28 cellular contexts compared by ENCODE assay signal in the genomic region with DNA sequence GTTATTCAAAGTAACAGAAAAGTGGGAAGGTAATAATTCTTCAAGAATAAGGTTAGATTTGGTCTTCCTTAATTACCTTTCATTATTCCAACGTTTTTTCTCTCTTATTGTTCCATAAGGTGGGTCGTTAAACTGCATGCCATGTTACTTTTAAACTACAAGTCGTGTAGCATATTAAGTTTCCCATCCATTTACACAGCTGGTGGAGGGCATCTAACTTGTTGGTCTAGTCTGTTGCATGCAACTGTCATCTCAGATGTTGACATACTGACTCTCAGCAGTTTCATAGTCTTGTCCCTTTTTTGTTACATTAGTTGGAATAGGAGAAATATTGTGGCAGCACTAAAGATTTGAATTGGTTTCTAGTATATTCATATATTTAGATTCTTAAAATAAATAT. TPM values are rescaled to one million over a fixed set of nuclear protein-coding genes. Genes with fewer than 3 reads are reported as not detected.
A peak's percentile ranks its signal among the peaks of the same experiment; 100 is the strongest.
DNase-seq lines count a peak whose midpoint lies in the region; ATAC-seq, FAIRE-seq and TF ChIP-seq lines count a peak whose summit lies in the region.
"Had no signal": no experiment of that assay in that cellular context is flagged by ENCODE, and none has a peak within 500 bp of the region (broad histone marks: within the 10 kb centered on the region; RNA-seq: fewer than 3 reads in every experiment).

No MANE protein-coding gene starts in this region.

- no peak for TF ChIP-seq EP300 in GM12878 (IDR thresholded peaks at IDR 0.05; ENCODE audit: borderline replicate concordance in 1 of 2, control insufficient read depth in 1 of 2, low read depth in 2 of 2, low read length in 2 of 2)
- TF ChIP-seq EP300 in tibial nerve (IDR thresholded peaks at IDR 0.05): no peak

- H3K9ac ChIP-seq in GM12878 (ENCODE audit: control insufficient read depth, insufficient read depth, low read length): no peak overlapping the region

- TF ChIP-seq POLR2A in GM12878 (IDR thresholded peaks at IDR 0.05; ENCODE audit: low read depth, low read length) (no peak), tibial nerve (IDR thresholded peaks at IDR 0.05) (no peak)

- SMC1A ChIA-PET in GM12878 (lab: Charles Lee; ENCODE audit: uncharacterized antibody, unreplicated experiment): no interaction called here

- FAIRE-seq in GM12878 (lab: Jason Lieb, UNC): no peak
- FAIRE-seq: GM12891, GM19239, H54, HepG2, RCC 7860 had no signal

- H3K9me3 Mint-ChIP-seq in natural killer cell treated with Interleukin-12 subunit alpha and Interleukin-12 subunit beta and Interleukin-15 and Interleukin-18, amount 100 ng/mL, for 72 hours: no peaks in the 10 kb centered on the region

- H3K4me1 ChIP-seq in GM12878 (ENCODE audit: control insufficient read depth, insufficient read depth, low read length): no peaks in the 10 kb centered on the region
- no peaks in the 10 kb centered on the region for H3K4me1 ChIP-seq in tibial nerve

- H3K9me3 ChIP-seq in GM12878 (replicated peaks; ENCODE audit: control insufficient read depth, insufficient read depth, low read length) (no peaks in the 10 kb centered on the region), tibial nerve (no peaks in the 10 kb centered on the region)

- in situ Hi-C loops in GM12878 (cut with MboI): no loop called here

- H2AFZ ChIP-seq in GM12878 (ENCODE audit: control insufficient read depth, low read depth, low read length): no peak overlapping the region

- RAD21 ChIA-PET in GM12878 (lab: Charles Lee; ENCODE audit: unreplicated experiment): no interaction called here

- CTCF ChIA-PET in GM12878 (lab: Yijun Ruan, JAX): no interaction called here

- H3K27me3 ChIP-seq in GM12878 (replicated peaks in 1 of 2; ENCODE audit: control insufficient read depth in 2 of 2, insufficient read depth in 2 of 2, low read length in 1 of 2) (no peaks in the 10 kb centered on the region), tibial nerve (no peaks in the 10 kb centered on the region)

- H3K4me3 Mint-ChIP-seq in natural killer cell treated with Interleukin-12 subunit alpha and Interleukin-12 subunit beta and Interleukin-15 and Interleukin-18, amount 100 ng/mL, for 72 hours: no peak overlapping the region

- TF ChIP-seq RAD21 in GM12878 (IDR thresholded peaks at IDR 0.05; ENCODE audit: insufficient read depth, low read depth, low read length): no peak

- peaks cover 6 to 11% of the 10 kb centered on the region in 2 donors for H3K4me1 Mint-ChIP-seq in natural killer cell treated with Interleukin-12 subunit alpha and Interleukin-12 subunit beta and Interleukin-15 and Interleukin-18, amount 100 ng/mL, for 72 hours (ENCODE audit: low read depth in 2 of 2)

- DNase-seq in DMS53 (lab: John Stamatoyannopoulos, UW) (peak; percentile 12), DMS53 treated with DMSO at 0.1 percent for 48 hours (lab: John Stamatoyannopoulos, UW; ENCODE audit: unreplicated experiment) (no peak), NAMALWA (ENCODE audit: low spot score) (peak; percentile 12), GM12878 (ENCODE audit: low read depth, low spot score) (no peak), tibial nerve (ENCODE audit: low spot score in 2 of 2) (no peak)
- no peak for DNase-seq in natural killer cell treated with Interleukin-12 subunit alpha and Interleukin-12 subunit beta and Interleukin-15 and Interleukin-18, amount 100 ng/mL, for 72 hours (ENCODE audit: low spot score)
- DNase-seq in stimulated activated CD4-positive, alpha-beta T cell treated with anti-CD3 and anti-CD28 coated beads, Interleukin-15, amount 100 ng/mL, for 24 hours: no peak
- DNase-seq in activated effector memory CD4-positive, alpha-beta T cell treated with anti-CD3 and anti-CD28 coated beads, Interleukin-2, amount 50 U/mL, for 16 hours: no peak
- DNase-seq: ACHN, DMS79, EL, GDM1, Kasumi-1, NCI-H1105, NCI-H1436 treated with DMSO at 0.1 percent for 48 hours, NCI-H187 treated with DMSO at 0.1 percent for 48 hours, NCI-H446, NCI-H526 treated with DMSO at 0.1 percent for 48 hours, SIG-M5 had no signal

- H3K4me2 ChIP-seq in GM12878 (ENCODE audit: control insufficient read depth, insufficient read depth): no peak overlapping the region

- H4K20me1 ChIP-seq in GM12878 (ENCODE audit: control insufficient read depth, insufficient read depth): no peaks in the 10 kb centered on the region

- TF ChIP-seq CTCF in GM12878 (IDR thresholded peaks at IDR 0.05 in 2 of 3, conservative IDR thresholded peaks at IDR 0.05 in 1 of 3; ENCODE audit: control insufficient read depth in 2 of 3, extremely low read depth in 1 of 3, insufficient read depth in 1 of 3, low read depth in 3 of 3, low read length in 3 of 3) (no peak), tibial nerve (IDR thresholded peaks at IDR 0.05) (no peak)

- H3K27ac Mint-ChIP-seq in natural killer cell treated with Interleukin-12 subunit alpha and Interleukin-12 subunit beta and Interleukin-15 and Interleukin-18, amount 100 ng/mL, for 72 hours: peak overlapping the region; percentile 13 to 58

- intact Hi-C loops in GM12878 (cut with micrococcal nuclease; ENCODE audit: unreplicated experiment): no loop called here

- no peaks in the 10 kb centered on the region for H3K27me3 Mint-ChIP-seq in natural killer cell treated with Interleukin-12 subunit alpha and Interleukin-12 subunit beta and Interleukin-15 and Interleukin-18, amount 100 ng/mL, for 72 hours

- 70% methylated on average over 3 of the region's 3 CpGs for WGBS in GM12878 (ENCODE audit: insufficient coverage, insufficient replicate concordance, low lambda C conversion rate, missing lambda C conversion rate)
- WGBS in tibial nerve, 2 donors: 82 to 85% methylated on average over 3 of the region's 3 CpGs

- H3K79me2 ChIP-seq in GM12878 (ENCODE audit: control insufficient read depth, insufficient read depth, low read length): no peaks in the 10 kb centered on the region

- TSS peak; percentile 52 for BruUV-seq in GM12878 (replicated peaks; lab: Mats Ljungman, UMichigan)

- H3K27ac ChIP-seq in GM12878 (ENCODE audit: control insufficient read depth, insufficient read depth) (no peak overlapping the region), tibial nerve (no peak overlapping the region)
- H3K27ac ChIP-seq: 22Rv1, SK-N-MC had no signal

- POLR2A ChIA-PET in GM12878 (lab: Charles Lee): no interaction called here

- H3K36me3 ChIP-seq in GM12878 (ENCODE audit: control insufficient read depth in 2 of 2, insufficient read depth in 2 of 2, low read length in 1 of 2) (peaks cover 9 to 51% of the 10 kb centered on the region in 2 experiments), tibial nerve (peaks cover 0 to 99% (median 5%) of the 10 kb centered on the region in 3 donors)

- H3K4me3 ChIP-seq in GM12878: no peak overlapping the region
- no peak overlapping the region for H3K4me3 ChIP-seq in tibial nerve
- H3K4me3 ChIP-seq: SK-N-MC had no signal

- no peak for ATAC-seq in GM12878
- ATAC-seq in natural killer cell treated with Interleukin-12 subunit alpha and Interleukin-12 subunit beta and Interleukin-15 and Interleukin-18, amount 100 ng/mL, for 72 hours: no peak
- ATAC-seq: HepG2 had no signal

- peaks cover 54% of the 10 kb centered on the region for H3K36me3 Mint-ChIP-seq in natural killer cell treated with Interleukin-12 subunit alpha and Interleukin-12 subunit beta and Interleukin-15 and Interleukin-18, amount 100 ng/mL, for 72 hours

TF ChIP-seq in GM12878, 131 proteins besides CTCF, POLR2A, EP300 and RAD21:
- TF ChIP-seq MTA2 (IDR thresholded peaks at IDR 0.05; ENCODE audit: low read depth) (no peak), HCFC1 (IDR thresholded peaks at IDR 0.05; ENCODE audit: low read length) (no peak)

RNA-seq across cellular contexts. Expression of a gene that starts 54.6 kb away (rescaled TPM):
- not detected in 2 replicates for total RNA-seq in GM12878 (2013; cell fraction: nucleolus; rRNA removed)
- 0.22 TPM in 1 of 2 replicates, not detected in the other for total RNA-seq in GM12878 (2014; rRNA removed)
- not detected in 2 replicates for total RNA-seq in GM12878 (2014; rRNA removed; fragmentation: Illumina TruSeq; extraction: Trizol)
- total RNA-seq in GM12878 (2021): not detected in 2 replicates
- not detected for polyA plus RNA-seq in GM12878 (2011; ENCODE audit: low read depth)
- polyA plus RNA-seq in GM12878 (2011; rRNA removed): not detected in 2 replicates
- polyA plus RNA-seq in GM12878 (2011; cell fraction: cytosol; rRNA removed): not detected in 2 replicates
- not detected in 2 replicates for polyA plus RNA-seq in GM12878 (2011; cell fraction: nucleus; rRNA removed)
- polyA plus RNA-seq in GM12878 (2012): 0.19 and 0.27 TPM in 2 replicates
- polyA plus RNA-seq in GM12878 (2014; fragmentation: Illumina TruSeq; extraction: Trizol): not detected in 2 replicates
- polyA plus RNA-seq in GM12878 (2014; fragmentation: Nextera tagmentation; extraction: Ambion mirVana): not detected
- 0.06 TPM in 1 of 2 replicates, not detected in the other for polyA plus RNA-seq in GM12878 (2014; rRNA removed)
- not detected for polyA plus RNA-seq in GM12878 (2016; fragmentation: Nextera tagmentation; extraction: Ambion mirVana)
- polyA minus RNA-seq in GM12878 (2011; rRNA and poly(A)+ RNA removed): not detected in 2 replicates
- polyA minus RNA-seq in GM12878 (2011; cell fraction: cytosol; rRNA and poly(A)+ RNA removed): not detected in 2 replicates
- polyA minus RNA-seq in GM12878 (2011; cell fraction: nucleus; rRNA and poly(A)+ RNA removed): not detected in 2 replicates
- total RNA-seq in natural killer cell treated with Interleukin-12 subunit alpha and Interleukin-12 subunit beta and Interleukin-15 and Interleukin-18, amount 100 ng/mL, for 72 hours: under 1 TPM in 1 of 2 donors, not detected in 1; 0.24 TPM
- 1 to 10 TPM; 2.7 to 9.6 (median 7.0) TPM for total RNA-seq in tibial nerve
- total RNA-seq: HepG2, HT1080, M059J had no signal

Comparison
In these comparisons a context has a peak if more than half of its experiments do, and no peak if none do; other contexts are left out.
1. DNase-seq: peak in DMS53 (single experiment) and NAMALWA (single experiment); none in DMS53 treated with DMSO at 0.1 percent for 48 hours (single experiment), GM12878 (single experiment), natural killer cell treated with Interleukin-12 subunit alpha and Interleukin-12 subunit beta and Interleukin-15 and Interleukin-18, amount 100 ng/mL, for 72 hours (single experiment), stimulated activated CD4-positive, alpha-beta T cell treated with anti-CD3 and anti-CD28 coated beads, Interleukin-15, amount 100 ng/mL, for 24 hours (single experiment), tibial nerve (0 of 2) and activated effector memory CD4-positive, alpha-beta T cell treated with anti-CD3 and anti-CD28 coated beads, Interleukin-2, amount 50 U/mL, for 16 hours (single experiment).